Comparison of ENCODE assay signal across 10 cellular contexts in the genomic region with DNA sequence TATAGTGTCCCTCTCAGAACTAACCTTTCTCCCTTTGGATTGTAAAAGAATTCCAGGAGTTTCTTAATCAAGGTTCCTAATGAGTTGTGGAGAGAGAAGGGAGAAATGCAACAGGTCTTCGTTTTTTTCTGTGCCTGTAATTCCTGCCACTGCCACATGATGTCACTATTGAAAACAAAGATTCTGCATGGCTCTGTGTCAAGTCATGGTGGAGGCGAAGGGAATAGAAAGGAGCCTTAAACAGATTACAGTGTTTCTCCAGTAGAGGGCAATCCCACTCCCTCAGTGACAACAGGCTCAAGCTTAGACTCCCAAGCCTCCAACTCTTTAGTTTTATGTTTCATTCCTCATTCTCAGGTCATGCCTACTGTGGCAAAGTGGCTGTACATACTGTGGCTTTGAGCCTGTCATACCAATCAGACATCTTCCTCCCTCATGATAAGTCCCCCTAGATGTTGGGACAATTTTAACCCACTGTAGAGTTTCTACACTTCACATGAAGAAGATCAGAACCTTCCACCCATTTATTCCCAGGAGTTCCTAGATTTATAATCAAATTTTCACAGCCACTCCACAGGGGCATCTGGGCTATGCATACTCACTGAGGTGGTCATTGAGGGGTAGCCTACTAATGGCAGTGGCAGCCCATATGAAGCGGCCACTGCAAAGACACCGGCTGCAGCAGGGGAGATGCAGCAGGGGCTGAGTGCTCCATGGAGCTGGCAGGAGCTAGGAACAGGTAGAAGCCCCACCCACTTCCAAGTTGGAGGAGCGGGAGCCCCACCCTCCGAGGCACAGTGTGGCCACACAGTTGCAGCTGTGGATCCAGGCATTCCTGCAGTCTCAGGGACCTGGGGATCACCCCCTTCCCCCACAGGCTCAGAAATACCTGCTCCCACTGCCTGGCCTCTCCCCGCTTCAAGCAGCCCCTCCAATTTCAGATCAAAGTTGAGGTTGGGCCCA.
A peak's percentile ranks its signal among the peaks of the same experiment; 100 is the strongest.
DNase-seq lines count a peak whose midpoint lies in the region; ATAC-seq and TF ChIP-seq lines count a peak whose summit lies in the region.
"Had no signal": no experiment of that assay in that cellular context is flagged by ENCODE, and none has a peak within 500 bp of the region (broad histone marks: within the 10 kb centered on the region; RNA-seq: fewer than 3 reads in every experiment).

No MANE protein-coding gene starts in this region.

- H3K4me3 Mint-ChIP-seq in HFFc6 = no peak overlapping the region
- H3K4me3 Mint-ChIP-seq: activated naive CD8-positive, alpha-beta T cell treated with anti-CD3 and anti-CD28 coated beads, Interleukin-2, amount 10 ng/mL, durations not matched to agents 7 days and 5 days had no signal

- H3K9me3 ChIP-seq in upper lobe of right lung = peaks cover 9% of the 10 kb centered on the region

- peak; percentile 62 for ATAC-seq in upper lobe of right lung

- peaks cover 12% of the 10 kb centered on the region for H3K9me3 Mint-ChIP-seq in HFFc6

- TF ChIP-seq CTCF in HFFc6 (IDR thresholded peaks at IDR 0.05) (peak; percentile 96), upper lobe of right lung (IDR thresholded peaks at IDR 0.05) (peak; percentile 40)

- H3K4me1 Mint-ChIP-seq in HFFc6 (ENCODE audit: low read depth) = peaks cover 31% of the 10 kb centered on the region
- H3K4me1 Mint-ChIP-seq: activated naive CD8-positive, alpha-beta T cell treated with anti-CD3 and anti-CD28 coated beads, Interleukin-2, amount 10 ng/mL, durations not matched to agents 7 days and 5 days had no signal

- H3K27ac Mint-ChIP-seq in HFFc6 = no peak overlapping the region
- H3K27ac Mint-ChIP-seq: activated naive CD8-positive, alpha-beta T cell treated with anti-CD3 and anti-CD28 coated beads, Interleukin-2, amount 10 ng/mL, durations not matched to agents 7 days and 5 days had no signal

- no peaks in the 10 kb centered on the region for H3K27me3 ChIP-seq in upper lobe of right lung
- H3K27me3 ChIP-seq: BLaER1 had no signal

- H3K27ac ChIP-seq in upper lobe of right lung (no peak overlapping the region), caudate nucleus (ENCODE audit: low read depth, low read length) (no peak overlapping the region)
- H3K27ac ChIP-seq: BLaER1 had no signal

- no peak overlapping the region for H3K4me3 ChIP-seq in upper lobe of right lung
- H3K4me3 ChIP-seq: BLaER1 had no signal

- intact Hi-C loops in upper lobe of right lung (cut with DNase I) = no loop called here

- no peaks in the 10 kb centered on the region for H3K4me1 ChIP-seq in upper lobe of right lung
- H3K4me1 ChIP-seq: BLaER1 had no signal

- no peaks in the 10 kb centered on the region for H3K27me3 Mint-ChIP-seq in HFFc6 (ENCODE audit: insufficient read depth)
- H3K27me3 Mint-ChIP-seq: activated naive CD8-positive, alpha-beta T cell treated with anti-CD3 and anti-CD28 coated beads, Interleukin-2, amount 10 ng/mL, durations not matched to agents 7 days and 5 days had no signal

- no peaks in the 10 kb centered on the region for H3K36me3 ChIP-seq in upper lobe of right lung
- H3K36me3 ChIP-seq: BLaER1 had no signal

- peaks cover 26% of the 10 kb centered on the region for H3K36me3 Mint-ChIP-seq in HFFc6 (ENCODE audit: low read depth)

- DNase-seq in NCI-H2171 treated with DMSO at 0.1 percent for 48 hours (lab: John Stamatoyannopoulos, UW) (peak; percentile 24), NCI-H2171 (lab: John Stamatoyannopoulos, UW) (no peak), HFFc6 (peak; percentile 84), RPMI7951 (ENCODE audit: low read depth) (peak; percentile 75), fibroblast of the conjunctiva (ENCODE audit: low read depth) (peak; percentile 48), upper lobe of right lung (no peak), caudate nucleus (lab: John Stamatoyannopoulos, UW) (no peak), T1000 (lab: John Stamatoyannopoulos, UW) (no peak)
- DNase-seq: activated naive CD8-positive, alpha-beta T cell treated with anti-CD3 and anti-CD28 coated beads, Interleukin-2, amount 10 ng/mL, durations not matched to agents 7 days and 5 days had no signal

Comparison
In these comparisons a context has a peak if more than half of its experiments do, and no peak if none do; other contexts are left out.
1. DNase-seq: peak in NCI-H2171 treated with DMSO at 0.1 percent for 48 hours (single experiment), HFFc6 (single experiment), RPMI7951 (single experiment) and fibroblast of the conjunctiva (single experiment); none in NCI-H2171 (single experiment), upper lobe of right lung (single experiment), caudate nucleus (0 of 61) and T1000 (single experiment).